11 cellular contexts compared by ENCODE assay signal in genomic region chr12:80053048-80053790, GRCh38. TPM values are rescaled to one million over a fixed set of nuclear protein-coding genes. Genes with fewer than 3 reads are reported as not detected.
DNase-seq lines count a peak whose midpoint lies in the region; ATAC-seq and TF ChIP-seq lines count a peak whose summit lies in the region.
"Had no signal": no experiment of that assay in that cellular context is flagged by ENCODE, and none has a peak within 500 bp of the region (broad histone marks: within the 10 kb centered on the region; RNA-seq: fewer than 3 reads in every experiment).

No MANE protein-coding gene starts in this region.

- CTCF ChIA-PET in Calu3 (lab: Charles Lee): no interaction called here

- H3K9me3 Mint-ChIP-seq in CD14-positive monocyte (peaks cover 0 to 5% (median 0%) of the 10 kb centered on the region in 7 donors), Calu3 (ENCODE audit: low read depth, unreplicated experiment) (peaks cover 5% of the 10 kb centered on the region)
- H3K9me3 Mint-ChIP-seq: activated CD4-positive, alpha-beta memory T cell treated with anti-CD3 and anti-CD28 coated beads, Interleukin-2, amount 10 ng/mL, durations not matched to agents 7 days and 5 days; dendritic cell treated with granulocyte-macrophage colony-stimulating factor and Interleukin-4, amounts not matched to agents 40 ng/mL and 50 ng/mL, for 4 days had no signal

- peaks cover 0 to 18% of the 10 kb centered on the region in 2 donors for H3K4me1 ChIP-seq in ascending aorta
- peaks cover 0 to 29% (median 12%) of the 10 kb centered on the region in 9 donors for H3K4me1 ChIP-seq in heart right ventricle
- H3K4me1 ChIP-seq in upper lobe of right lung: no peaks in the 10 kb centered on the region

- BruUV-seq in Calu3 (replicated peaks; lab: Mats Ljungman, UMichigan): no TSS peak

- no peaks in the 10 kb centered on the region for H3K9me3 ChIP-seq in ascending aorta
- H3K9me3 ChIP-seq in heart right ventricle: no peaks in the 10 kb centered on the region
- no peaks in the 10 kb centered on the region for H3K9me3 ChIP-seq in upper lobe of right lung

- H3K4me1 Mint-ChIP-seq in CD14-positive monocyte (no peaks in the 10 kb centered on the region), Calu3 (ENCODE audit: low read depth, unreplicated experiment) (no peaks in the 10 kb centered on the region)
- H3K4me1 Mint-ChIP-seq: activated CD4-positive, alpha-beta memory T cell treated with anti-CD3 and anti-CD28 coated beads, Interleukin-2, amount 10 ng/mL, durations not matched to agents 7 days and 5 days had no signal

- ATAC-seq in heart right ventricle: peak in 6 of 8 donors; percentile 72 to 83 (median 78)
- ATAC-seq in sciatic nerve: peak; percentile 96
- no peak for ATAC-seq in GM18520 (IDR thresholded peaks at IDR 0.05; ENCODE audit: unreplicated experiment)
- ATAC-seq in upper lobe of right lung: no peak
- ATAC-seq: left lobe of liver had no signal

- no peaks in the 10 kb centered on the region for H3K27me3 ChIP-seq in ascending aorta
- no peaks in the 10 kb centered on the region for H3K27me3 ChIP-seq in heart right ventricle
- no peaks in the 10 kb centered on the region for H3K27me3 ChIP-seq in upper lobe of right lung

- intact Hi-C loops in ascending aorta (cut with DNase I) (loop anchor here (1.0 to 10.0 kb wide), 7 partner anchors 18 to 648 kb away; partner anchors contain the start of genes PAWR and PPP1R12A), heart right ventricle (cut with DNase I) (loop anchor here in 2 of 10 donors (10.0 kb wide), 2 partner anchors 118 to 122 kb away; partner anchors contain the start of gene PPP1R12A (in 1 of the 2)), sciatic nerve (cut with DNase I) (no loop called here), CD14-positive monocyte (cut with micrococcal nuclease) (no loop called here), upper lobe of right lung (cut with DNase I) (no loop called here), Calu3 (cut with micrococcal nuclease; ENCODE audit: unreplicated experiment) (no loop called here)

- no peaks in the 10 kb centered on the region for H3K36me3 Mint-ChIP-seq in CD14-positive monocyte
- no peaks in the 10 kb centered on the region for H3K36me3 Mint-ChIP-seq in Calu3 (ENCODE audit: insufficient read depth, unreplicated experiment)

- H3K4me3 ChIP-seq in ascending aorta (peak overlapping the region; percentile 19 to 24), heart right ventricle (no peak overlapping the region), upper lobe of right lung (no peak overlapping the region)

- H3K27me3 Mint-ChIP-seq in CD14-positive monocyte (ENCODE audit: low read depth in 3 of 3) (peaks cover 0 to 3% (median 1%) of the 10 kb centered on the region in 3 donors), Calu3 (ENCODE audit: unreplicated experiment) (no peaks in the 10 kb centered on the region)
- H3K27me3 Mint-ChIP-seq: dendritic cell treated with granulocyte-macrophage colony-stimulating factor and Interleukin-4, amounts not matched to agents 40 ng/mL and 50 ng/mL, for 4 days had no signal

- H3K4me3 Mint-ChIP-seq in CD14-positive monocyte: no peak overlapping the region
- no peak overlapping the region for H3K4me3 Mint-ChIP-seq in Calu3 (ENCODE audit: low read depth, unreplicated experiment)
- H3K4me3 Mint-ChIP-seq: activated CD4-positive, alpha-beta memory T cell treated with anti-CD3 and anti-CD28 coated beads, Interleukin-2, amount 10 ng/mL, durations not matched to agents 7 days and 5 days; dendritic cell treated with granulocyte-macrophage colony-stimulating factor and Interleukin-4, amounts not matched to agents 40 ng/mL and 50 ng/mL, for 4 days had no signal

- 47 to 49% methylated on average over 6 of the region's 6 CpGs for WGBS in heart right ventricle, 2 donors

- H3K27ac ChIP-seq in ascending aorta (peak overlapping the region; percentile 73 to 80), heart right ventricle (peak overlapping the region in 4 of 10 donors; percentile 16 to 49 (median 24)), upper lobe of right lung (no peak overlapping the region)

- H3K36me3 ChIP-seq in ascending aorta (no peaks in the 10 kb centered on the region), heart right ventricle (no peaks in the 10 kb centered on the region), upper lobe of right lung (no peaks in the 10 kb centered on the region)

- H3K27ac Mint-ChIP-seq in CD14-positive monocyte (no peak overlapping the region), Calu3 (ENCODE audit: unreplicated experiment) (no peak overlapping the region)
- H3K27ac Mint-ChIP-seq: activated CD4-positive, alpha-beta memory T cell treated with anti-CD3 and anti-CD28 coated beads, Interleukin-2, amount 10 ng/mL, durations not matched to agents 7 days and 5 days; dendritic cell treated with granulocyte-macrophage colony-stimulating factor and Interleukin-4, amounts not matched to agents 40 ng/mL and 50 ng/mL, for 4 days had no signal

- no peak for TF ChIP-seq CTCF in ascending aorta (IDR thresholded peaks at IDR 0.05)
- TF ChIP-seq CTCF in heart right ventricle (IDR thresholded peaks at IDR 0.05): no peak
- no peak for TF ChIP-seq CTCF in CD14-positive monocyte (IDR thresholded peaks at IDR 0.05)
- TF ChIP-seq CTCF in upper lobe of right lung (IDR thresholded peaks at IDR 0.05): no peak
- TF ChIP-seq CTCF in Calu3 (IDR thresholded peaks at IDR 0.05; ENCODE audit: unreplicated experiment): no peak

- DNase-seq in EH (ENCODE audit: low read depth) (peak; percentile 93), ascending aorta (ENCODE audit: low spot score in 2 of 2) (peak; percentile 58 to 92), heart right ventricle (peak; percentile 58 to 65), sciatic nerve (ENCODE audit: low spot score) (peak; percentile 87), CD14-positive monocyte (ENCODE audit: low spot score) (no peak), upper lobe of right lung (no peak), Calu3 (no peak)
- DNase-seq: activated CD4-positive, alpha-beta memory T cell treated with anti-CD3 and anti-CD28 coated beads, Interleukin-2, amount 10 ng/mL, durations not matched to agents 7 days and 5 days had no signal

RNA-seq across cellular contexts. Expression of gene OTOGL, which starts 46.1 kb away (rescaled TPM):
- total RNA-seq in ascending aorta (not detected), heart right ventricle (1 to 10 TPM in 1 of 10 donors, under 1 TPM in 9; 0.21 to 1.4 (median 0.40) TPM), sciatic nerve (0.22 TPM), upper lobe of right lung (0.09 TPM), Calu3 (2022) (0.05 and 0.09 TPM in 2 replicates)
- polyA plus RNA-seq in heart right ventricle (under 1 TPM; 0.04 to 0.15 TPM), CD14-positive monocyte (not detected)
- total RNA-seq: activated CD4-positive, alpha-beta memory T cell treated with anti-CD3 and anti-CD28 coated beads, Interleukin-2, amount 10 ng/mL, durations not matched to agents 7 days and 5 days had no signal

Comparison
In these comparisons a context has a peak if more than half of its experiments do, and no peak if none do; other contexts are left out.
1. DNase-seq: peak in EH (single experiment), ascending aorta (2 of 2), heart right ventricle (2 of 2) and sciatic nerve (single experiment); none in CD14-positive monocyte (single experiment), upper lobe of right lung (single experiment) and Calu3 (single experiment).
2. H3K4me3 ChIP-seq: peak in ascending aorta (2 of 2); none in heart right ventricle (0 of 10) and upper lobe of right lung (single experiment).
3. ATAC-seq: peak in heart right ventricle (6 of 8) and sciatic nerve (single experiment); none in GM18520 (single experiment) and upper lobe of right lung (single experiment).